2 cellular contexts compared by ENCODE assay signal in the genomic region with DNA sequence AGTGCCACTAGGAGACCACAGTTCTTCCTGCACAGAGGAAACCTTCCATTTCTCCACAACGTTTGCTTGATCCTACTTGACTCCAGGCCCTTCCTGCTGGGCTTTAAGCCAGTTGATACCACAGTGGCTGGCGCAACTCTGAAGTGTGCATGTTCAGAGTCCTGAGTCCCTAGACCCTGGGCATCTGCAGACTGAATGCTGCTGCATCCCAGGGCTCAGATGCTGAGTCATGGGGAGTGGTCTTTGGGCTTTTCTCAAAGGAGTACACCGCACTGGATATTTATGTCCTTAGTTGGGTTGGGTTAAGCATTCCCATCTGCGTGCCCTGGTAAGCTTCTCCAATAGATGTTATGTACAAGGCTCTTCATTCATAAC.
TF ChIP-seq lines count a peak whose summit lies in the region.

No MANE protein-coding gene starts in this region.

TF ChIP-seq in IMR-90, 13 proteins besides CTCF, POLR2A, EP300 and RAD21:
- no peak for TF ChIP-seq MAFK (IDR thresholded peaks at IDR 0.05; ENCODE audit: low read depth, low read length)
- TF ChIP-seq FOS (IDR thresholded peaks at IDR 0.05; ENCODE audit: low read depth, low read length) = no peak
- no peak for TF ChIP-seq NFE2L2 (IDR thresholded peaks at IDR 0.05; ENCODE audit: low read depth, low read length)
- TF ChIP-seq RFX5 (IDR thresholded peaks at IDR 0.05; ENCODE audit: low read depth, low read length) = no peak
- TF ChIP-seq BHLHE40 (IDR thresholded peaks at IDR 0.05; ENCODE audit: low read depth, low read length) = no peak
- TF ChIP-seq CHD1 (IDR thresholded peaks at IDR 0.05; ENCODE audit: low read depth, low read length) = no peak
- no peak for TF ChIP-seq MXI1 (IDR thresholded peaks at IDR 0.05; ENCODE audit: borderline replicate concordance, low read depth, low read length)
- TF ChIP-seq, protein P1, sequence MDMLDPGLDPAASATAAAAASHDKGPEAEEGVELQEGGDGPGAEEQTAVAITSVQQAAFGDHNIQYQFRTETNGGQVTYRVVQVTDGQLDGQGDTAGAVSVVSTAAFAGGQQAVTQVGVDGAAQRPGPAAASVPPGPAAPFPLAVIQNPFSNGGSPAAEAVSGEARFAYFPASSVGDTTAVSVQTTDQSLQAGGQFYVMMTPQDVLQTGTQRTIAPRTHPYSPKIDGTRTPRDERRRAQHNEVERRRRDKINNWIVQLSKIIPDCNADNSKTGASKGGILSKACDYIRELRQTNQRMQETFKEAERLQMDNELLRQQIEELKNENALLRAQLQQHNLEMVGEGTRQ (IDR thresholded peaks at IDR 0.05; ENCODE audit: low read depth, low read length) = no peak
- no peak for TF ChIP-seq MAZ (IDR thresholded peaks at IDR 0.05; ENCODE audit: borderline replicate concordance, low read depth, low read length)
- TF ChIP-seq, protein P2, sequence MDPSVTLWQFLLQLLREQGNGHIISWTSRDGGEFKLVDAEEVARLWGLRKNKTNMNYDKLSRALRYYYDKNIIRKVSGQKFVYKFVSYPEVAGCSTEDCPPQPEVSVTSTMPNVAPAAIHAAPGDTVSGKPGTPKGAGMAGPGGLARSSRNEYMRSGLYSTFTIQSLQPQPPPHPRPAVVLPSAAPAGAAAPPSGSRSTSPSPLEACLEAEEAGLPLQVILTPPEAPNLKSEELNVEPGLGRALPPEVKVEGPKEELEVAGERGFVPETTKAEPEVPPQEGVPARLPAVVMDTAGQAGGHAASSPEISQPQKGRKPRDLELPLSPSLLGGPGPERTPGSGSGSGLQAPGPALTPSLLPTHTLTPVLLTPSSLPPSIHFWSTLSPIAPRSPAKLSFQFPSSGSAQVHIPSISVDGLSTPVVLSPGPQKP (IDR thresholded peaks at IDR 0.05; ENCODE audit: borderline replicate concordance, low read depth, low read length) = no peak
- no peak for TF ChIP-seq SMC3 (IDR thresholded peaks at IDR 0.05; ENCODE audit: low read depth, low read length)
- TF ChIP-seq CEBPB (IDR thresholded peaks at IDR 0.05; ENCODE audit: low read depth, low read length) = no peak
- TF ChIP-seq RCOR1 (IDR thresholded peaks at IDR 0.05; ENCODE audit: insufficient replicate concordance, low read length) = no peak

TF ChIP-seq in H1, 55 proteins besides CTCF, POLR2A, EP300 and RAD21:
- TF ChIP-seq SIN3A (conservative IDR thresholded peaks at IDR 0.05 in 1 of 2, IDR thresholded peaks at IDR 0.05 in 1 of 2; ENCODE audit: low read depth in 1 of 2, low read length in 2 of 2) (no peak), TAF1 (IDR thresholded peaks at IDR 0.05; ENCODE audit: low read depth, low read length) (no peak), PHF8 (conservative IDR thresholded peaks at IDR 0.05; ENCODE audit: low read depth, low read length) (no peak), NRF1 (IDR thresholded peaks at IDR 0.05; ENCODE audit: low read depth, low read length) (no peak), SUZ12 (IDR thresholded peaks at IDR 0.05; ENCODE audit: low read length) (no peak), MAFK (IDR thresholded peaks at IDR 0.05; ENCODE audit: low read depth, low read length) (no peak), RXRA (IDR thresholded peaks at IDR 0.05; ENCODE audit: insufficient read depth, low read depth, low read length) (no peak), KDM1A (IDR thresholded peaks at IDR 0.05; ENCODE audit: borderline replicate concordance, low read length) (no peak), FOSL1 (IDR thresholded peaks at IDR 0.05; ENCODE audit: insufficient read depth, low read depth, low read length) (no peak), RBBP5 (IDR thresholded peaks at IDR 0.05; ENCODE audit: borderline replicate concordance, low read depth, low read length) (no peak), YY1 (IDR thresholded peaks at IDR 0.05; ENCODE audit: low read depth, low read length) (no peak), BCL11A (IDR thresholded peaks at IDR 0.05; ENCODE audit: low read depth in 2 of 2, low read length in 2 of 2) (no peak), SIX5 (IDR thresholded peaks at IDR 0.05; ENCODE audit: low read depth, low read length) (no peak), JUN (IDR thresholded peaks at IDR 0.05; ENCODE audit: low read depth, low read length) (no peak), CTBP2 (IDR thresholded peaks at IDR 0.05; ENCODE audit: borderline replicate concordance, insufficient read depth, insufficient read length, low read length) (no peak), SRF (IDR thresholded peaks at IDR 0.05; ENCODE audit: low read depth, low read length) (no peak), HDAC6 (IDR thresholded peaks at IDR 0.05; ENCODE audit: low read depth, low read length) (no peak)
- TF ChIP-seq, protein P3, sequence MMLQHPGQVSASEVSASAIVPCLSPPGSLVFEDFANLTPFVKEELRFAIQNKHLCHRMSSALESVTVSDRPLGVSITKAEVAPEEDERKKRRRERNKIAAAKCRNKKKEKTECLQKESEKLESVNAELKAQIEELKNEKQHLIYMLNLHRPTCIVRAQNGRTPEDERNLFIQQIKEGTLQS (IDR thresholded peaks at IDR 0.05; ENCODE audit: insufficient read depth, low read depth, low read length) = no peak
- TF ChIP-seq, protein P4, sequence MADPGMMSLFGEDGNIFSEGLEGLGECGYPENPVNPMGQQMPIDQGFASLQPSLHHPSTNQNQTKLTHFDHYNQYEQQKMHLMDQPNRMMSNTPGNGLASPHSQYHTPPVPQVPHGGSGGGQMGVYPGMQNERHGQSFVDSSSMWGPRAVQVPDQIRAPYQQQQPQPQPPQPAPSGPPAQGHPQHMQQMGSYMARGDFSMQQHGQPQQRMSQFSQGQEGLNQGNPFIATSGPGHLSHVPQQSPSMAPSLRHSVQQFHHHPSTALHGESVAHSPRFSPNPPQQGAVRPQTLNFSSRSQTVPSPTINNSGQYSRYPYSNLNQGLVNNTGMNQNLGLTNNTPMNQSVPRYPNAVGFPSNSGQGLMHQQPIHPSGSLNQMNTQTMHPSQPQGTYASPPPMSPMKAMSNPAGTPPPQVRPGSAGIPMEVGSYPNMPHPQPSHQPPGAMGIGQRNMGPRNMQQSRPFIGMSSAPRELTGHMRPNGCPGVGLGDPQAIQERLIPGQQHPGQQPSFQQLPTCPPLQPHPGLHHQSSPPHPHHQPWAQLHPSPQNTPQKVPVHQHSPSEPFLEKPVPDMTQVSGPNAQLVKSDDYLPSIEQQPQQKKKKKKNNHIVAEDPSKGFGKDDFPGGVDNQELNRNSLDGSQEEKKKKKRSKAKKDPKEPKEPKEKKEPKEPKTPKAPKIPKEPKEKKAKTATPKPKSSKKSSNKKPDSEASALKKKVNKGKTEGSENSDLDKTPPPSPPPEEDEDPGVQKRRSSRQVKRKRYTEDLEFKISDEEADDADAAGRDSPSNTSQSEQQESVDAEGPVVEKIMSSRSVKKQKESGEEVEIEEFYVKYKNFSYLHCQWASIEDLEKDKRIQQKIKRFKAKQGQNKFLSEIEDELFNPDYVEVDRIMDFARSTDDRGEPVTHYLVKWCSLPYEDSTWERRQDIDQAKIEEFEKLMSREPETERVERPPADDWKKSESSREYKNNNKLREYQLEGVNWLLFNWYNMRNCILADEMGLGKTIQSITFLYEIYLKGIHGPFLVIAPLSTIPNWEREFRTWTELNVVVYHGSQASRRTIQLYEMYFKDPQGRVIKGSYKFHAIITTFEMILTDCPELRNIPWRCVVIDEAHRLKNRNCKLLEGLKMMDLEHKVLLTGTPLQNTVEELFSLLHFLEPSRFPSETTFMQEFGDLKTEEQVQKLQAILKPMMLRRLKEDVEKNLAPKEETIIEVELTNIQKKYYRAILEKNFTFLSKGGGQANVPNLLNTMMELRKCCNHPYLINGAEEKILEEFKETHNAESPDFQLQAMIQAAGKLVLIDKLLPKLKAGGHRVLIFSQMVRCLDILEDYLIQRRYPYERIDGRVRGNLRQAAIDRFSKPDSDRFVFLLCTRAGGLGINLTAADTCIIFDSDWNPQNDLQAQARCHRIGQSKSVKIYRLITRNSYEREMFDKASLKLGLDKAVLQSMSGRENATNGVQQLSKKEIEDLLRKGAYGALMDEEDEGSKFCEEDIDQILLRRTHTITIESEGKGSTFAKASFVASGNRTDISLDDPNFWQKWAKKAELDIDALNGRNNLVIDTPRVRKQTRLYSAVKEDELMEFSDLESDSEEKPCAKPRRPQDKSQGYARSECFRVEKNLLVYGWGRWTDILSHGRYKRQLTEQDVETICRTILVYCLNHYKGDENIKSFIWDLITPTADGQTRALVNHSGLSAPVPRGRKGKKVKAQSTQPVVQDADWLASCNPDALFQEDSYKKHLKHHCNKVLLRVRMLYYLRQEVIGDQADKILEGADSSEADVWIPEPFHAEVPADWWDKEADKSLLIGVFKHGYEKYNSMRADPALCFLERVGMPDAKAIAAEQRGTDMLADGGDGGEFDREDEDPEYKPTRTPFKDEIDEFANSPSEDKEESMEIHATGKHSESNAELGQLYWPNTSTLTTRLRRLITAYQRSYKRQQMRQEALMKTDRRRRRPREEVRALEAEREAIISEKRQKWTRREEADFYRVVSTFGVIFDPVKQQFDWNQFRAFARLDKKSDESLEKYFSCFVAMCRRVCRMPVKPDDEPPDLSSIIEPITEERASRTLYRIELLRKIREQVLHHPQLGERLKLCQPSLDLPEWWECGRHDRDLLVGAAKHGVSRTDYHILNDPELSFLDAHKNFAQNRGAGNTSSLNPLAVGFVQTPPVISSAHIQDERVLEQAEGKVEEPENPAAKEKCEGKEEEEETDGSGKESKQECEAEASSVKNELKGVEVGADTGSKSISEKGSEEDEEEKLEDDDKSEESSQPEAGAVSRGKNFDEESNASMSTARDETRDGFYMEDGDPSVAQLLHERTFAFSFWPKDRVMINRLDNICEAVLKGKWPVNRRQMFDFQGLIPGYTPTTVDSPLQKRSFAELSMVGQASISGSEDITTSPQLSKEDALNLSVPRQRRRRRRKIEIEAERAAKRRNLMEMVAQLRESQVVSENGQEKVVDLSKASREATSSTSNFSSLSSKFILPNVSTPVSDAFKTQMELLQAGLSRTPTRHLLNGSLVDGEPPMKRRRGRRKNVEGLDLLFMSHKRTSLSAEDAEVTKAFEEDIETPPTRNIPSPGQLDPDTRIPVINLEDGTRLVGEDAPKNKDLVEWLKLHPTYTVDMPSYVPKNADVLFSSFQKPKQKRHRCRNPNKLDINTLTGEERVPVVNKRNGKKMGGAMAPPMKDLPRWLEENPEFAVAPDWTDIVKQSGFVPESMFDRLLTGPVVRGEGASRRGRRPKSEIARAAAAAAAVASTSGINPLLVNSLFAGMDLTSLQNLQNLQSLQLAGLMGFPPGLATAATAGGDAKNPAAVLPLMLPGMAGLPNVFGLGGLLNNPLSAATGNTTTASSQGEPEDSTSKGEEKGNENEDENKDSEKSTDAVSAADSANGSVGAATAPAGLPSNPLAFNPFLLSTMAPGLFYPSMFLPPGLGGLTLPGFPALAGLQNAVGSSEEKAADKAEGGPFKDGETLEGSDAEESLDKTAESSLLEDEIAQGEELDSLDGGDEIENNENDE (IDR thresholded peaks at IDR 0.05; ENCODE audit: insufficient replicate concordance, low read length) = no peak
